ENCODE assay signal across 8 cellular contexts in genomic region chr3:13451301-13451673, GRCh38. TPM values are rescaled to one million over a fixed set of nuclear protein-coding genes. Genes with fewer than 3 reads are reported as not detected.
DNase-seq lines count a peak whose midpoint lies in the region; ATAC-seq, FAIRE-seq and TF ChIP-seq lines count a peak whose summit lies in the region.

No MANE protein-coding gene starts in this region.

- peaks cover 17 to 21% (median 19%) of the 10 kb centered on the region in 3 donors for H3K4me1 Mint-ChIP-seq in CD8-positive, alpha-beta memory T cell

- H3K4me3 ChIP-seq in CD8-positive, alpha-beta memory T cell (ENCODE audit: low read length) = peak overlapping the region; percentile 84
- peak overlapping the region; percentile 46 to 58 for H3K4me3 ChIP-seq in HCT116 (replicated peaks in 1 of 2; ENCODE audit: low read depth in 1 of 2, low read length in 2 of 2)
- H3K4me3 ChIP-seq in K562 = peak overlapping the region; percentile 43
- peak overlapping the region; percentile 66 to 72 (median 70) for H3K4me3 ChIP-seq in HepG2 (replicated peaks in 1 of 3; ENCODE audit: insufficient read depth in 1 of 3, low read depth in 2 of 3, low read length in 3 of 3)

- 1% methylated on average over 7 of the region's 7 CpGs for WGBS in K562 (ENCODE audit: insufficient coverage, low coverage, missing lambda C conversion rate)
- 4% methylated on average over 6 of the region's 7 CpGs for WGBS in HepG2 (ENCODE audit: low lambda C conversion rate)

- peak in 3 of 5 donors; percentile 14 to 56 (median 22) for DNase-seq in CD8-positive, alpha-beta memory T cell
- no peak for DNase-seq in HCT116 (ENCODE audit: low read depth, low spot score)
- DNase-seq in RCC 7860 (ENCODE audit: low spot score) = peak; percentile 12
- peak in 1 of 4 experiments; percentile 24 for DNase-seq in K562 (ENCODE audit: extremely low read depth in 1 of 4, low spot score in 3 of 4)
- no peak for DNase-seq in HepG2 (ENCODE audit: low spot score)
- peak; percentile 48 for DNase-seq in stimulated activated naive CD4-positive, alpha-beta T cell treated with Interleukin-2 at 50 U/mL for 16 hours (lab: John Stamatoyannopoulos, UW)
- DNase-seq in KBM-7 = no peak
- DNase-seq in GDM1 (lab: John Stamatoyannopoulos, UW) = no peak

- CTCF ChIA-PET in CD8-positive, alpha-beta memory T cell (lab: Charles Lee) = interaction anchor here (1.3 to 6.8 kb wide), 19 partner anchors 11 to 610 kb away, joined by 4 to 125 read pairs (median 9); partner anchors contain the start of genes HDAC11, NUP210 and RPL32
- CTCF ChIA-PET in HCT116 (lab: Charles Lee) = interaction anchor here (1.0 to 4.1 kb wide), 6 partner anchors 11 to 360 kb away, joined by 3 to 34 read pairs (median 10); partner anchors contain the start of gene HDAC11
- CTCF ChIA-PET in K562 (lab: Yijun Ruan, JAX; ENCODE audit: low intra/inter-chr PET ratio) = interaction anchor here (0.9 to 1.1 kb wide), 2 partner anchors 60 to 199 kb away, joined by 3 to 4 read pairs; no protein-coding TSS in a partner anchor
- CTCF ChIA-PET in HepG2 (lab: Yijun Ruan, JAX; ENCODE audit: low intra/inter-chr PET ratio, low total read pairs) = no interaction called here

- intact Hi-C loops in HCT116 (cut with micrococcal nuclease) (loop anchor here (5.0 kb wide), 1 partner anchor 149 kb away; no protein-coding TSS in a partner anchor), K562 (cut with micrococcal nuclease) (loop anchor here (1.0 to 5.0 kb wide), 2 partner anchors 30 to 99 kb away; no protein-coding TSS in a partner anchor), HepG2 (cut with micrococcal nuclease; ENCODE audit: unreplicated experiment) (loop anchor here (5.0 to 10.0 kb wide), 3 partner anchors 34 to 146 kb away; no protein-coding TSS in a partner anchor)

- no peaks in the 10 kb centered on the region for H3K27me3 Mint-ChIP-seq in CD8-positive, alpha-beta memory T cell

- no peaks in the 10 kb centered on the region for H3K36me3 ChIP-seq in CD8-positive, alpha-beta memory T cell (ENCODE audit: insufficient read depth, low read length)
- no peaks in the 10 kb centered on the region for H3K36me3 ChIP-seq in HCT116 (ENCODE audit: control insufficient read depth in 1 of 2, insufficient read depth in 2 of 2, low read length in 2 of 2)
- H3K36me3 ChIP-seq in K562 (ENCODE audit: control insufficient read depth, insufficient read depth, low read length) = no peaks in the 10 kb centered on the region
- no peaks in the 10 kb centered on the region for H3K36me3 ChIP-seq in HepG2 (replicated peaks in 1 of 2; ENCODE audit: control insufficient read depth in 1 of 2, insufficient read depth in 2 of 2, low read length in 2 of 2)

- TF ChIP-seq CTCF in HCT116 (IDR thresholded peaks at IDR 0.05 in 2 of 3, conservative IDR thresholded peaks at IDR 0.05 in 1 of 3; ENCODE audit: borderline replicate concordance in 1 of 3, insufficient read depth in 1 of 3, low read depth in 2 of 3, low read length in 2 of 3) = no peak
- no peak for TF ChIP-seq CTCF in K562 (IDR thresholded peaks at IDR 0.05 in 2 of 3, conservative IDR thresholded peaks at IDR 0.05 in 1 of 3; ENCODE audit: insufficient read depth in 2 of 3, low read depth in 1 of 3, low read length in 3 of 3)
- no peak for TF ChIP-seq CTCF in HepG2 (CRISPR knock-in tag; IDR thresholded peaks at IDR 0.05)

- peaks cover 0 to 3% (median 0%) of the 10 kb centered on the region in 3 donors for H3K36me3 Mint-ChIP-seq in CD8-positive, alpha-beta memory T cell

- H3K9me3 Mint-ChIP-seq in CD8-positive, alpha-beta memory T cell = no peaks in the 10 kb centered on the region

- no peak for FAIRE-seq in RCC 7860 (lab: Jason Lieb, UNC)
- FAIRE-seq in K562 (lab: Jason Lieb, UNC) = no peak
- FAIRE-seq in HepG2 (lab: Jason Lieb, UNC) = no peak

- RAD21 ChIA-PET in HCT116 (lab: Charles Lee; ENCODE audit: low non-redundant PET in 1 of 2, low total read pairs in 2 of 2, uncharacterized antibody in 2 of 2, unreplicated experiment in 2 of 2) = interaction anchor here (1.2 to 2.6 kb wide), 3 partner anchors 10 to 359 kb away, joined by 3 to 10 read pairs (median 9); no protein-coding TSS in a partner anchor

- peak overlapping the region; percentile 49 for H3K27ac ChIP-seq in CD8-positive, alpha-beta memory T cell (ENCODE audit: low read depth, low read length)
- H3K27ac ChIP-seq in HCT116 (ENCODE audit: low read depth, low read length) = peak overlapping the region; percentile 30; the same call in 1 of the 2 replicates
- H3K27ac ChIP-seq in K562 (ENCODE audit: extremely low read depth, low read depth, low read length) = peak overlapping the region; percentile 70
- H3K27ac ChIP-seq in HepG2 (ENCODE audit: extremely low read length, insufficient read depth, low read length) = peak overlapping the region; percentile 62

- peak overlapping the region; percentile 86 for H3K4me2 ChIP-seq in HCT116 (ENCODE audit: low read length)
- H3K4me2 ChIP-seq in K562 (ENCODE audit: insufficient read depth, low read length) = peak overlapping the region; percentile 98
- H3K4me2 ChIP-seq in HepG2 (ENCODE audit: low read depth, low read length) = peak overlapping the region; percentile 96

- POLR2A ChIA-PET in CD8-positive, alpha-beta memory T cell (lab: Charles Lee) = interaction anchor here (0.8 to 2.9 kb wide), 7 partner anchors 23 to 40 kb away, joined by 3 to 16 read pairs (median 4); partner anchors contain the start of genes HDAC11 and NUP210
- POLR2A ChIA-PET in HCT116 (lab: Charles Lee) (interaction anchor here (0.9 kb wide), 1 partner anchor 29 kb away, joined by 3 read pairs; the partner anchor contains the start of gene HDAC11), K562 (lab: Yijun Ruan, JAX) (interaction anchor here (0.6 to 1.8 kb wide), 11 partner anchors 11 to 197 kb away, joined by 3 to 10 read pairs (median 4); no protein-coding TSS in a partner anchor), HepG2 (lab: Yijun Ruan, JAX) (interaction anchor here (0.6 to 1.8 kb wide), 9 partner anchors 10 to 169 kb away, joined by 3 to 18 read pairs (median 4); partner anchors contain the start of genes HDAC11 and NUP210)

- H3K79me2 ChIP-seq in HCT116 (ENCODE audit: insufficient read depth, low read length) (no peaks in the 10 kb centered on the region), K562 (ENCODE audit: control insufficient read depth, insufficient read depth, low read length) (no peaks in the 10 kb centered on the region), HepG2 (ENCODE audit: insufficient read depth, low read length) (no peaks in the 10 kb centered on the region)

- H3K27me3 ChIP-seq in CD8-positive, alpha-beta memory T cell (ENCODE audit: insufficient read depth, low read length, poor library complexity, severe bottlenecking) = no peaks in the 10 kb centered on the region
- H3K27me3 ChIP-seq in HCT116 (ENCODE audit: insufficient read depth, low read length) = no peaks in the 10 kb centered on the region
- H3K27me3 ChIP-seq in K562 (ENCODE audit: control insufficient read depth in 2 of 2, insufficient read depth in 2 of 2, low read length in 2 of 2) = no peaks in the 10 kb centered on the region
- H3K27me3 ChIP-seq in HepG2 (ENCODE audit: control insufficient read depth in 1 of 2, insufficient read depth in 2 of 2, low read length in 2 of 2) = no peaks in the 10 kb centered on the region

- no peak for TF ChIP-seq RAD21 in HCT116 (IDR thresholded peaks at IDR 0.05; ENCODE audit: low read depth)
- peak in 1 of 2 experiments; percentile 29; a peak in 2 of 4 replicates for TF ChIP-seq RAD21 in K562 (CRISPR knock-in tag; conservative IDR thresholded peaks at IDR 0.05 in 1 of 2, IDR thresholded peaks at IDR 0.05 in 1 of 2)
- TF ChIP-seq RAD21 in HepG2 (CRISPR knock-in tag; IDR thresholded peaks at IDR 0.05) = no peak

- TSS peak; percentile 87 for BruUV-seq in HCT116 (replicated peaks; lab: Mats Ljungman, UMichigan)
- BruUV-seq in K562 (replicated peaks; lab: Mats Ljungman, UMichigan) = TSS peak; percentile 83
- BruUV-seq in HepG2 (replicated peaks; lab: Mats Ljungman, UMichigan) = TSS peak; percentile 88

- no peak for TF ChIP-seq POLR2A in HCT116 (IDR thresholded peaks at IDR 0.05; ENCODE audit: borderline replicate concordance, extremely low read depth, insufficient read depth, insufficient read length)
- no peak for TF ChIP-seq POLR2A in K562 (conservative IDR thresholded peaks at IDR 0.05)
- TF ChIP-seq POLR2A in HepG2 (IDR thresholded peaks at IDR 0.05; ENCODE audit: insufficient read depth in 1 of 2, low read depth in 2 of 2, low read length in 2 of 2) = no peak

- peak overlapping the region; percentile 75 to 99 (median 91) for H3K27ac Mint-ChIP-seq in CD8-positive, alpha-beta memory T cell

- H3K4me1 ChIP-seq in CD8-positive, alpha-beta memory T cell (ENCODE audit: insufficient read depth, low read length) = peaks cover 15% of the 10 kb centered on the region
- H3K4me1 ChIP-seq in HCT116 (ENCODE audit: control insufficient read depth in 1 of 2, insufficient read depth in 2 of 2, low read length in 2 of 2) (peaks cover 3 to 21% of the 10 kb centered on the region in 2 experiments; a peak in 2 of 4 replicates), K562 (replicated peaks in 1 of 2; ENCODE audit: control insufficient read depth in 2 of 2, insufficient read depth in 2 of 2, low read length in 2 of 2) (peaks cover 16 to 24% of the 10 kb centered on the region in 2 experiments; a peak in 4 of 5 replicates), HepG2 (ENCODE audit: insufficient read depth, low read length) (peaks cover 43% of the 10 kb centered on the region)

- TF ChIP-seq EP300 in K562 (IDR thresholded peaks at IDR 0.05; ENCODE audit: low read length) = no peak
- no peak for TF ChIP-seq EP300 in HepG2 (IDR thresholded peaks at IDR 0.05; ENCODE audit: low read depth in 2 of 2, low read length in 2 of 2)
- no peak for TF ChIP-seq EP300 in HepG2 (CRISPR knock-in tag; IDR thresholded peaks at IDR 0.05; ENCODE audit: borderline replicate concordance)

- H3K9me3 ChIP-seq in CD8-positive, alpha-beta memory T cell (ENCODE audit: low read length) = no peaks in the 10 kb centered on the region
- H3K9me3 ChIP-seq in HCT116 (ENCODE audit: control insufficient read depth in 1 of 2, insufficient read depth in 1 of 2, low read depth in 1 of 2, low read length in 2 of 2) (no peaks in the 10 kb centered on the region), K562 (replicated peaks; ENCODE audit: control insufficient read depth, insufficient read depth, low read depth, low read length) (no peaks in the 10 kb centered on the region), HepG2 (ENCODE audit: low read length) (no peaks in the 10 kb centered on the region)

- in situ Hi-C loops in K562 (cut with MboI) (no loop called here), HepG2 (cut with HindIII; ENCODE audit: extremely low pct_ligation_motif_present, low pct_unique_long_range_greater_than_20kb) (loop anchor here (5.0 kb wide), 1 partner anchor 149 kb away; no protein-coding TSS in a partner anchor), KBM-7 (cut with MboI; ENCODE audit: low pct_unique_long_range_greater_than_20kb, low sequenced_read_pairs) (no loop called here)

- H3K9me1 ChIP-seq in K562 (ENCODE audit: control insufficient read depth, insufficient read depth, low read length) = no peaks in the 10 kb centered on the region

- H3K9me2 ChIP-seq in HCT116 (ENCODE audit: insufficient read depth) = no peaks in the 10 kb centered on the region

- ATAC-seq in HCT116 (peak; percentile 34), K562 (peak; percentile 50), HepG2 (peak; percentile 21)

- H2AFZ ChIP-seq in HCT116 (ENCODE audit: low read depth, low read length, poor library complexity, severe bottlenecking) (peak overlapping the region; percentile 95), K562 (ENCODE audit: low read depth, low read length) (peak overlapping the region; percentile 99), HepG2 (ENCODE audit: low read length) (peak overlapping the region; percentile 52)

- H3K9ac ChIP-seq in HCT116 (ENCODE audit: low read length) (peak overlapping the region; percentile 54), K562 (ENCODE audit: insufficient read depth in 1 of 2, low read depth in 2 of 2, low read length in 2 of 2) (peak overlapping the region; percentile 68 to 90), HepG2 (ENCODE audit: insufficient read depth, low read depth, low read length) (peak overlapping the region; percentile 45; the same call in 1 of the 2 replicates)

- no peaks in the 10 kb centered on the region for H4K20me1 ChIP-seq in HCT116 (ENCODE audit: insufficient read depth)
- H4K20me1 ChIP-seq in K562 (replicated peaks; ENCODE audit: control insufficient read depth, insufficient read depth, low read length) = no peaks in the 10 kb centered on the region
- no peaks in the 10 kb centered on the region for H4K20me1 ChIP-seq in HepG2 (ENCODE audit: insufficient read depth, low read length)

- peak overlapping the region; percentile 88 to 98 (median 96) for H3K4me3 Mint-ChIP-seq in CD8-positive, alpha-beta memory T cell

RNA-seq across cellular contexts. Expression of gene HDAC11, which starts 28.8 kb away (rescaled TPM):
- 1 to 10 TPM; 2.6 to 3.2 TPM for total RNA-seq in CD8-positive, alpha-beta memory T cell
- polyA plus RNA-seq in CD8-positive, alpha-beta memory T cell = 7.5 TPM
- total RNA-seq in HCT116 (2021; ENCODE audit: unreplicated experiment) = 16.1 TPM
- 14.5 and 15.6 TPM in 2 replicates for polyA plus RNA-seq in HCT116 (2012)
- 2.7 and 8.1 TPM in 2 replicates for total RNA-seq in K562 (2011; cell fraction: chromatin; rRNA removed; ENCODE audit: low replicate concordance)
- total RNA-seq in K562 (2011; cell fraction: nucleolus; rRNA removed) = 7.7 and 8.8 TPM in 2 replicates
- total RNA-seq in K562 (2011; cell fraction: nucleoplasm; rRNA removed) = 5.1 and 6.9 TPM in 2 replicates
- total RNA-seq in K562 (2014; rRNA removed) = 4.1 and 8.2 TPM in 2 replicates
- total RNA-seq in K562 (2014; rRNA removed; fragmentation: Illumina TruSeq; extraction: Trizol) = 2.5 and 3.1 TPM in 2 replicates
- 4.6 TPM in 2 replicates for total RNA-seq in K562 (2015; rRNA removed; fragmentation: Illumina TruSeq; extraction: Trizol)
- total RNA-seq in K562 (2021) = 4.6 and 6.0 TPM in 2 replicates
- 4.6 and 6.4 TPM in 2 replicates for polyA plus RNA-seq in K562 (2011; rRNA removed)
- 6.6 and 7.2 TPM in 2 replicates for polyA plus RNA-seq in K562 (2011; cell fraction: cytosol; rRNA removed)
- polyA plus RNA-seq in K562 (2011; cell fraction: nucleus; rRNA removed) = 4.0 and 4.1 TPM in 2 replicates
- polyA plus RNA-seq in K562 (2012) = 6.2 and 9.2 TPM in 2 replicates
- polyA plus RNA-seq in K562 (2014; fragmentation: Illumina TruSeq; extraction: Trizol) = 4.5 and 4.9 TPM in 2 replicates
- 1 to 10 TPM in 1 of 2 experiments, under 1 TPM in 1; 0.60 to 1.2 TPM for polyA plus RNA-seq in K562 (2014; fragmentation: Nextera tagmentation; extraction: Ambion mirVana)
- 5.0 and 7.9 TPM in 2 replicates for polyA plus RNA-seq in K562 (2014; rRNA removed)
- 3.7 and 4.3 TPM in 2 replicates for polyA minus RNA-seq in K562 (2011; rRNA and poly(A)+ RNA removed)
- polyA minus RNA-seq in K562 (2011; cell fraction: cytosol; rRNA and poly(A)+ RNA removed) = 2.7 and 3.1 TPM in 2 replicates
- 2.4 and 4.4 TPM in 2 replicates for polyA minus RNA-seq in K562 (2011; cell fraction: nucleus; rRNA and poly(A)+ RNA removed)
- 10.5 and 13.7 TPM in 2 replicates for total RNA-seq in HepG2 (2016; rRNA removed; fragmentation: Illumina TruSeq; extraction: Trizol)
- total RNA-seq in HepG2 (2016; cell fraction: cytosol; rRNA removed; fragmentation: Illumina TruSeq; extraction: Trizol; ENCODE audit: low read depth) = 4.0 and 4.5 TPM in 2 replicates
- 8.3 and 12.0 TPM in 2 replicates for total RNA-seq in HepG2 (2016; cell fraction: insoluble cytoplasmic fraction; rRNA removed; fragmentation: Illumina TruSeq; extraction: Trizol)
- total RNA-seq in HepG2 (2016; cell fraction: membrane; rRNA removed; fragmentation: Illumina TruSeq; extraction: Trizol) = 8.1 and 8.4 TPM in 2 replicates
- 5.7 and 8.2 TPM in 2 replicates for total RNA-seq in HepG2 (2016; cell fraction: nucleus; rRNA removed; fragmentation: Illumina TruSeq; extraction: Trizol)
- polyA plus RNA-seq in HepG2 (2011; rRNA removed) = 33.1 and 49.7 TPM in 2 replicates
- 45.0 and 52.1 TPM in 2 replicates for polyA plus RNA-seq in HepG2 (2011; cell fraction: cytosol; rRNA removed)
- 54.1 and 56.2 TPM in 2 replicates for polyA plus RNA-seq in HepG2 (2011; cell fraction: nucleus; rRNA removed)
- polyA plus RNA-seq in HepG2 (2012) = 51.6 and 55.6 TPM in 2 replicates
- 4.4 and 6.3 TPM in 2 replicates for polyA plus RNA-seq in HepG2 (2016; cell fraction: cytosol; fragmentation: Illumina TruSeq; extraction: Trizol; ENCODE audit: low read depth)
- polyA plus RNA-seq in HepG2 (2016; cell fraction: insoluble cytoplasmic fraction; fragmentation: Illumina TruSeq; extraction: Trizol; ENCODE audit: low read depth) = 9.3 and 10.5 TPM in 2 replicates
- 7.6 and 9.8 TPM in 2 replicates for polyA plus RNA-seq in HepG2 (2016; cell fraction: membrane; fragmentation: Illumina TruSeq; extraction: Trizol; ENCODE audit: low read depth)
- polyA plus RNA-seq in HepG2 (2016; cell fraction: nucleus; fragmentation: Illumina TruSeq; extraction: Trizol; ENCODE audit: insufficient read depth, low read depth) = 10.6 and 11.8 TPM in 2 replicates
- polyA minus RNA-seq in HepG2 (2011; rRNA and poly(A)+ RNA removed; ENCODE audit: low replicate concordance) = 4.8 and 66.6 TPM in 2 replicates
- 29.4 and 31.1 TPM in 2 replicates for polyA minus RNA-seq in HepG2 (2011; cell fraction: cytosol; rRNA and poly(A)+ RNA removed)
- polyA minus RNA-seq in HepG2 (2011; cell fraction: nucleus; rRNA and poly(A)+ RNA removed) = 21.3 and 22.1 TPM in 2 replicates

RNA-seq across cellular contexts. Expression of gene NUP210, which starts 31.2 kb away (rescaled TPM):
- 100 to 1,000 TPM; 143 to 146 TPM for total RNA-seq in CD8-positive, alpha-beta memory T cell
- 87.4 TPM for polyA plus RNA-seq in CD8-positive, alpha-beta memory T cell
- total RNA-seq in HCT116 (2021; ENCODE audit: unreplicated experiment) = 74.9 TPM
- 60.5 and 68.3 TPM in 2 replicates for polyA plus RNA-seq in HCT116 (2012)
- 213 and 603 TPM in 2 replicates for total RNA-seq in K562 (2011; cell fraction: chromatin; rRNA removed; ENCODE audit: low replicate concordance)
- total RNA-seq in K562 (2011; cell fraction: nucleolus; rRNA removed) = 374 and 409 TPM in 2 replicates
- 286 and 299 TPM in 2 replicates for total RNA-seq in K562 (2011; cell fraction: nucleoplasm; rRNA removed)
- 60.7 and 76.5 TPM in 2 replicates for total RNA-seq in K562 (2014; rRNA removed)
- 25.4 and 30.2 TPM in 2 replicates for total RNA-seq in K562 (2014; rRNA removed; fragmentation: Illumina TruSeq; extraction: Trizol)
- 36.0 and 39.9 TPM in 2 replicates for total RNA-seq in K562 (2015; rRNA removed; fragmentation: Illumina TruSeq; extraction: Trizol)
- total RNA-seq in K562 (2021) = 128 and 138 TPM in 2 replicates
- 44.0 and 93.3 TPM in 2 replicates for polyA plus RNA-seq in K562 (2011; rRNA removed)
- 51.4 and 78.4 TPM in 2 replicates for polyA plus RNA-seq in K562 (2011; cell fraction: cytosol; rRNA removed)
- 125 and 255 TPM in 2 replicates for polyA plus RNA-seq in K562 (2011; cell fraction: nucleus; rRNA removed)
- 95.0 and 139 TPM in 2 replicates for polyA plus RNA-seq in K562 (2012)
- polyA plus RNA-seq in K562 (2014; fragmentation: Illumina TruSeq; extraction: Trizol) = 90.7 and 111 TPM in 2 replicates
- polyA plus RNA-seq in K562 (2014; fragmentation: Nextera tagmentation; extraction: Ambion mirVana) = 1 to 10 TPM; 1.2 to 1.4 TPM
- 54.3 and 61.0 TPM in 2 replicates for polyA plus RNA-seq in K562 (2014; rRNA removed)
- 82.2 and 99.7 TPM in 2 replicates for polyA minus RNA-seq in K562 (2011; rRNA and poly(A)+ RNA removed)
- polyA minus RNA-seq in K562 (2011; cell fraction: cytosol; rRNA and poly(A)+ RNA removed) = 114 and 152 TPM in 2 replicates
- polyA minus RNA-seq in K562 (2011; cell fraction: nucleus; rRNA and poly(A)+ RNA removed) = 137 and 138 TPM in 2 replicates
- 18.2 and 35.2 TPM in 2 replicates for total RNA-seq in HepG2 (2016; rRNA removed; fragmentation: Illumina TruSeq; extraction: Trizol)
- total RNA-seq in HepG2 (2016; cell fraction: cytosol; rRNA removed; fragmentation: Illumina TruSeq; extraction: Trizol; ENCODE audit: low read depth) = 2.4 and 3.0 TPM in 2 replicates
- total RNA-seq in HepG2 (2016; cell fraction: insoluble cytoplasmic fraction; rRNA removed; fragmentation: Illumina TruSeq; extraction: Trizol) = 13.5 and 35.7 TPM in 2 replicates
- total RNA-seq in HepG2 (2016; cell fraction: membrane; rRNA removed; fragmentation: Illumina TruSeq; extraction: Trizol) = 7.5 TPM in 2 replicates
- 48.2 and 58.1 TPM in 2 replicates for total RNA-seq in HepG2 (2016; cell fraction: nucleus; rRNA removed; fragmentation: Illumina TruSeq; extraction: Trizol)
- 31.6 and 44.3 TPM in 2 replicates for polyA plus RNA-seq in HepG2 (2011; rRNA removed)
- 17.7 and 20.2 TPM in 2 replicates for polyA plus RNA-seq in HepG2 (2011; cell fraction: cytosol; rRNA removed)
- polyA plus RNA-seq in HepG2 (2011; cell fraction: nucleus; rRNA removed) = 105 and 126 TPM in 2 replicates
- 34.3 and 44.8 TPM in 2 replicates for polyA plus RNA-seq in HepG2 (2012)
- 1.3 and 1.6 TPM in 2 replicates for polyA plus RNA-seq in HepG2 (2016; cell fraction: cytosol; fragmentation: Illumina TruSeq; extraction: Trizol; ENCODE audit: low read depth)
- 10.1 and 14.0 TPM in 2 replicates for polyA plus RNA-seq in HepG2 (2016; cell fraction: insoluble cytoplasmic fraction; fragmentation: Illumina TruSeq; extraction: Trizol; ENCODE audit: low read depth)
- polyA plus RNA-seq in HepG2 (2016; cell fraction: membrane; fragmentation: Illumina TruSeq; extraction: Trizol; ENCODE audit: low read depth) = 2.8 and 3.5 TPM in 2 replicates
- 83.4 and 84.9 TPM in 2 replicates for polyA plus RNA-seq in HepG2 (2016; cell fraction: nucleus; fragmentation: Illumina TruSeq; extraction: Trizol; ENCODE audit: insufficient read depth, low read depth)
- polyA minus RNA-seq in HepG2 (2011; rRNA and poly(A)+ RNA removed; ENCODE audit: low replicate concordance) = 104 and 110 TPM in 2 replicates
- 31.9 and 35.7 TPM in 2 replicates for polyA minus RNA-seq in HepG2 (2011; cell fraction: cytosol; rRNA and poly(A)+ RNA removed)
- polyA minus RNA-seq in HepG2 (2011; cell fraction: nucleus; rRNA and poly(A)+ RNA removed) = 50.5 and 60.3 TPM in 2 replicates

Comparison
In these comparisons a context has a peak if more than half of its experiments do, and no peak if none do; other contexts are left out.
1. DNase-seq: peak in CD8-positive, alpha-beta memory T cell (3 of 5), RCC 7860 (single experiment) and stimulated activated naive CD4-positive, alpha-beta T cell treated with Interleukin-2 at 50 U/mL for 16 hours (single experiment); none in HCT116 (single experiment), HepG2 (single experiment), KBM-7 (single experiment) and GDM1 (single experiment).
2. Peak in every context shown above with its lines, with median percentiles within 50 percentile points of each other: H3K27ac ChIP-seq, H3K4me3 ChIP-seq, ATAC-seq, H2AFZ ChIP-seq, H3K4me2 ChIP-seq and H3K9ac ChIP-seq.